In genomic region chr13:50915562-50915961, GRCh38 we compare ENCODE assay signal across 12 cellular contexts. TPM values are rescaled to one million over a fixed set of nuclear protein-coding genes. Genes with fewer than 3 reads are reported as not detected.
A peak's percentile ranks its signal among the peaks of the same experiment; 100 is the strongest.
DNase-seq lines count a peak whose midpoint lies in the region; ATAC-seq, FAIRE-seq and TF ChIP-seq lines count a peak whose summit lies in the region.
"Had no signal": no experiment of that assay in that cellular context is flagged by ENCODE, and none has a peak within 500 bp of the region (broad histone marks: within the 10 kb centered on the region; RNA-seq: fewer than 3 reads in every experiment).

No MANE protein-coding gene starts in this region.

- H3K4me3 ChIP-seq in CD4-positive, CD25-positive, alpha-beta regulatory T cell (ENCODE audit: low read depth, low read length) = peak overlapping the region; percentile 65
- H3K4me3 ChIP-seq in Peyer's patch (no peak overlapping the region), esophagus muscularis mucosa (no peak overlapping the region), aorta (ENCODE audit: low read length in 2 of 2) (no peak overlapping the region), kidney (ENCODE audit: low read length in 2 of 2) (no peak overlapping the region)
- H3K4me3 ChIP-seq: dorsolateral prefrontal cortex, right atrium auricular region had no signal

- TF ChIP-seq POLR2A in Peyer's patch (IDR thresholded peaks at IDR 0.05) (no peak), esophagus muscularis mucosa (IDR thresholded peaks at IDR 0.05; ENCODE audit: low read depth) (no peak)

- peaks cover 48 to 90% (median 72%) of the 10 kb centered on the region in 4 donors for H3K4me1 Mint-ChIP-seq in CD4-positive, CD25-positive, alpha-beta regulatory T cell

- TF ChIP-seq CTCF in Peyer's patch (IDR thresholded peaks at IDR 0.05) = no peak
- TF ChIP-seq CTCF in esophagus muscularis mucosa (IDR thresholded peaks at IDR 0.05) = no peak
- no peak for TF ChIP-seq CTCF in kidney (IDR thresholded peaks at IDR 0.05; ENCODE audit: borderline replicate concordance, extremely low read depth, insufficient read depth)

- peaks cover 0 to 5% (median 0%) of the 10 kb centered on the region in 7 donors for H3K9me3 Mint-ChIP-seq in CD4-positive, CD25-positive, alpha-beta regulatory T cell

- no peaks in the 10 kb centered on the region for H3K9me3 ChIP-seq in CD4-positive, CD25-positive, alpha-beta regulatory T cell (ENCODE audit: control insufficient read depth in 2 of 2, low read length in 2 of 2)
- H3K9me3 ChIP-seq in Peyer's patch (no peaks in the 10 kb centered on the region), esophagus muscularis mucosa (no peaks in the 10 kb centered on the region), aorta (ENCODE audit: control insufficient read depth, low read length) (no peaks in the 10 kb centered on the region), kidney (ENCODE audit: control insufficient read depth in 1 of 2, low read length in 2 of 2) (no peaks in the 10 kb centered on the region)
- H3K9me3 ChIP-seq: right atrium auricular region had no signal

- peaks cover 76% of the 10 kb centered on the region for H3K4me1 ChIP-seq in CD4-positive, CD25-positive, alpha-beta regulatory T cell (ENCODE audit: control insufficient read depth, insufficient read depth, low read length, poor library complexity, severe bottlenecking)
- H3K4me1 ChIP-seq in Peyer's patch = peaks cover 0 to 43% (median 13%) of the 10 kb centered on the region in 4 donors
- H3K4me1 ChIP-seq in esophagus muscularis mucosa = peaks cover 60 to 87% (median 80%) of the 10 kb centered on the region in 4 donors
- H3K4me1 ChIP-seq in aorta (ENCODE audit: control insufficient read depth in 1 of 2, insufficient read depth in 2 of 2, low read length in 2 of 2) = no peaks in the 10 kb centered on the region
- peaks cover 8 to 15% of the 10 kb centered on the region in 2 donors for H3K4me1 ChIP-seq in kidney (ENCODE audit: control insufficient read depth in 1 of 2, insufficient read depth in 1 of 2, low read depth in 1 of 2, low read length in 2 of 2)

- intact Hi-C loops in esophagus muscularis mucosa (cut with DNase I) = loop anchor here (10.0 kb wide), 1 partner anchor 391 kb away; no protein-coding TSS in a partner anchor
- intact Hi-C loops in aorta (cut with DNase I) = loop anchor here in 1 of 2 donors (10.0 kb wide), 3 partner anchors 381 to 941 kb away; no protein-coding TSS in a partner anchor
- intact Hi-C loops in kidney (cut with DNase I) = no loop called here

- no peak for ATAC-seq in CD4-positive, CD25-positive, alpha-beta regulatory T cell (ENCODE audit: low read depth in 2 of 2)
- ATAC-seq in aorta (ENCODE audit: low FRiP score) = no peak

- DNase-seq in CD4-positive, CD25-positive, alpha-beta regulatory T cell = peak in 2 of 3 donors; percentile 6 to 39
- DNase-seq in GM19239 (ENCODE audit: insufficient read length, low spot score) (no peak), Peyer's patch (peak in 2 of 3 donors; percentile 57 to 59), esophagus muscularis mucosa (ENCODE audit: extremely low spot score) (no peak), aorta (no peak), kidney (no peak), iPS-NIHi11 (ENCODE audit: low spot score) (no peak), iPS-NIHi7 (ENCODE audit: extremely low spot score) (no peak)
- DNase-seq: activated CD8-positive, alpha-beta memory T cell treated with anti-CD3 and anti-CD28 coated beads for 24 hours; dorsolateral prefrontal cortex; NK-92 treated with Interleukin-12 subunit alpha and Interleukin-12 subunit beta, amount 100 ng/mL, for 24 hours had no signal

- FAIRE-seq in GM19239 (lab: Jason Lieb, UNC) (peak; percentile 93), kidney (lab: Jason Lieb, UNC) (no peak)

- peaks cover 12% of the 10 kb centered on the region for H3K36me3 Mint-ChIP-seq in CD4-positive, CD25-positive, alpha-beta regulatory T cell

- H3K27me3 Mint-ChIP-seq in CD4-positive, CD25-positive, alpha-beta regulatory T cell = no peaks in the 10 kb centered on the region

- peak overlapping the region; percentile 88 to 91 (median 91) for H3K27ac Mint-ChIP-seq in CD4-positive, CD25-positive, alpha-beta regulatory T cell

- H3K36me3 ChIP-seq in CD4-positive, CD25-positive, alpha-beta regulatory T cell (ENCODE audit: control insufficient read depth, insufficient read depth, low read length) = no peaks in the 10 kb centered on the region
- H3K36me3 ChIP-seq in Peyer's patch (no peaks in the 10 kb centered on the region), esophagus muscularis mucosa (no peaks in the 10 kb centered on the region), aorta (ENCODE audit: control insufficient read depth in 1 of 2, insufficient read depth in 2 of 2, low read length in 1 of 2) (no peaks in the 10 kb centered on the region), kidney (ENCODE audit: control insufficient read depth in 1 of 2, insufficient read depth in 2 of 2, low read length in 2 of 2) (no peaks in the 10 kb centered on the region)
- H3K36me3 ChIP-seq: right atrium auricular region had no signal

- peak overlapping the region in 3 of 4 donors; percentile 49 to 87 (median 79) for H3K4me3 Mint-ChIP-seq in CD4-positive, CD25-positive, alpha-beta regulatory T cell

- H3K9ac ChIP-seq in kidney (ENCODE audit: low read length in 2 of 2) = no peak overlapping the region

- TF ChIP-seq EP300 in esophagus muscularis mucosa (IDR thresholded peaks at IDR 0.05) = no peak

- WGBS in esophagus muscularis mucosa = 98% methylated on average over 5 of the region's 5 CpGs
- WGBS in aorta, 2 donors = 85 to 86% methylated on average over 5 of the region's 5 CpGs

- H3K27ac ChIP-seq in CD4-positive, CD25-positive, alpha-beta regulatory T cell (ENCODE audit: insufficient read depth, low read length, poor library complexity, severe bottlenecking) = peak overlapping the region; percentile 64
- peak overlapping the region; percentile 28 to 57 (median 38) for H3K27ac ChIP-seq in Peyer's patch
- H3K27ac ChIP-seq in esophagus muscularis mucosa (replicated peaks in 1 of 4) = peak overlapping the region in 3 of 4 donors; percentile 35 to 57 (median 51)
- H3K27ac ChIP-seq in aorta (ENCODE audit: low read depth in 1 of 2, low read length in 2 of 2) = no peak overlapping the region
- no peak overlapping the region for H3K27ac ChIP-seq in kidney (ENCODE audit: low read depth in 2 of 2, low read length in 2 of 2)

- no peaks in the 10 kb centered on the region for H3K27me3 ChIP-seq in CD4-positive, CD25-positive, alpha-beta regulatory T cell (ENCODE audit: control insufficient read depth, insufficient read depth, low read length)
- no peaks in the 10 kb centered on the region for H3K27me3 ChIP-seq in Peyer's patch
- H3K27me3 ChIP-seq in esophagus muscularis mucosa = no peaks in the 10 kb centered on the region
- H3K27me3 ChIP-seq in aorta (ENCODE audit: control insufficient read depth in 1 of 2, insufficient read depth in 2 of 2, low read length in 1 of 2) = no peaks in the 10 kb centered on the region
- H3K27me3 ChIP-seq: dorsolateral prefrontal cortex, right atrium auricular region had no signal

RNA-seq across cellular contexts. Expression of gene RNASEH2B, which starts 6.0 kb away (rescaled TPM):
- total RNA-seq in CD4-positive, CD25-positive, alpha-beta regulatory T cell = 96.0 TPM
- polyA plus RNA-seq in CD4-positive, CD25-positive, alpha-beta regulatory T cell = 100 to 1,000 TPM; 149 to 205 (median 183) TPM
- total RNA-seq in Peyer's patch (10 to 100 TPM; 20.0 to 88.3 (median 28.2) TPM), esophagus muscularis mucosa (10 to 100 TPM; 27.5 to 82.2 (median 48.8) TPM), aorta (10 to 100 TPM; 27.7 to 36.6 TPM), kidney (37.7 TPM)
- polyA plus RNA-seq in aorta (10 to 100 TPM; 46.5 to 72.0 TPM), kidney (ENCODE audit: insufficient read depth, low read depth, low replicate concordance) (32.5 TPM)

Comparison
In these comparisons a context has a peak if more than half of its experiments do, and no peak if none do; other contexts are left out.
1. DNase-seq: peak in CD4-positive, CD25-positive, alpha-beta regulatory T cell (2 of 3) and Peyer's patch (2 of 3); none in GM19239 (single experiment), esophagus muscularis mucosa (single experiment), aorta (0 of 2), kidney (single experiment), iPS-NIHi11 (single experiment) and iPS-NIHi7 (single experiment).
2. H3K27ac ChIP-seq: peak in CD4-positive, CD25-positive, alpha-beta regulatory T cell (single experiment), Peyer's patch (4 of 4) and esophagus muscularis mucosa (3 of 4); none in aorta (0 of 2) and kidney (0 of 2).